8 cellular contexts compared by ENCODE assay signal in the genomic region with DNA sequence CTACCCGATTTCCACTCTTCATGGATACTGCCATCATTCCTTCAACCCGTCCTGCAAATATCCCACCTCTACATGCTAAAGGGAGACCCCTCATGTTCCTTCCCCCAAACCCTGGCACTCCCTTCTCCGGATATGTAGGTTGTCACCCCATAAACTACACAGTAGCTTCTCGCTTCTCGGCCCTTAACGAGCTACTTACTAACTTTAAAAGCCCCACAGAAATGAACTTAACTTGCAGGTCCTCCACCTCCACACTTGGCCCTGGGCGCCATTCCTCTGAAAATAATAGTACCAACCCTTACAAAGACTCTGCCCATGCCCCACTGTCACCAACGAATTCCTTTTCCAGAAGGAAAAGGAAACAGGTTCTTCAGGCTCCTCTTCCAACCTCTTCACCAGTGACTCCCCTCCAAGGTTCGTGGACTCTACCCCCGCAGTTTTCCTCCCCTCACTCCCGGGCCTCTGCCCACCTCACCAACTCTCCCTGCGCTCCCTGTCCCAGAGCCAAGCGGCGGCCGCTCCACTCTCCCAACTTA. TPM values are rescaled to one million over a fixed set of nuclear protein-coding genes. Genes with fewer than 3 reads are reported as not detected.
DNase-seq lines count a peak whose midpoint lies in the region; ATAC-seq lines count a peak whose summit lies in the region.

No MANE protein-coding gene starts in this region.

- H3K27ac Mint-ChIP-seq in activated T-helper 1 cell treated with anti-CD3 and anti-CD28 coated beads, Interleukin-12 subunit alpha, Interleukin-12 subunit beta, Interleukin-2, Interleukin-4 antibody, amounts not matched to agents 30 ng/mL and 10 ng/mL and 1 ng/mL, durations not matched to agents 14 hours and 24 hours and 36 hours, result peak overlapping the region; percentile 94

- H3K4me3 Mint-ChIP-seq in activated T-helper 1 cell treated with anti-CD3 and anti-CD28 coated beads, Interleukin-12 subunit alpha, Interleukin-12 subunit beta, Interleukin-2, Interleukin-4 antibody, amounts not matched to agents 30 ng/mL and 10 ng/mL and 1 ng/mL, durations not matched to agents 14 hours and 24 hours and 36 hours, result peak overlapping the region; percentile 100

- peaks cover 6% of the 10 kb centered on the region for H3K36me3 Mint-ChIP-seq in activated T-helper 1 cell treated with anti-CD3 and anti-CD28 coated beads, Interleukin-12 subunit alpha, Interleukin-12 subunit beta, Interleukin-2, Interleukin-4 antibody, amounts not matched to agents 30 ng/mL and 10 ng/mL and 1 ng/mL, durations not matched to agents 14 hours and 24 hours and 36 hours (ENCODE audit: low read depth)

- peak; percentile 31 for DNase-seq in SIG-M5 treated with dmso at 0.1 percent for 504 hours (lab: John Stamatoyannopoulos, UW; ENCODE audit: unreplicated experiment)
- DNase-seq in SIG-M5 (lab: John Stamatoyannopoulos, UW), result no peak
- DNase-seq in activated T-helper 1 cell treated with anti-CD3 and anti-CD28 coated beads, Interleukin-12 subunit alpha, Interleukin-12 subunit beta, Interleukin-2, Interleukin-4 antibody, amounts not matched to agents 30 ng/mL and 10 ng/mL and 1 ng/mL, durations not matched to agents 14 hours and 24 hours and 36 hours (ENCODE audit: low spot score), result no peak
- DNase-seq in NCI-H748 (lab: John Stamatoyannopoulos, UW; ENCODE audit: unreplicated experiment), result no peak

- peaks cover 21% of the 10 kb centered on the region for H3K4me1 Mint-ChIP-seq in activated T-helper 1 cell treated with anti-CD3 and anti-CD28 coated beads, Interleukin-12 subunit alpha, Interleukin-12 subunit beta, Interleukin-2, Interleukin-4 antibody, amounts not matched to agents 30 ng/mL and 10 ng/mL and 1 ng/mL, durations not matched to agents 14 hours and 24 hours and 36 hours (ENCODE audit: low read depth)

- H3K27ac ChIP-seq in iPS-18a (ENCODE audit: low read length) (no peak overlapping the region), stomach smooth muscle (ENCODE audit: low read length) (peak overlapping the region; percentile 64)

- H3K4me1 ChIP-seq in iPS-18a (ENCODE audit: control insufficient read depth, low read depth, low read length), result peaks cover 7% of the 10 kb centered on the region
- H3K4me1 ChIP-seq in stomach smooth muscle (ENCODE audit: control insufficient read depth, insufficient read depth, low read length), result peaks cover 20% of the 10 kb centered on the region

- H3K9me3 ChIP-seq in iPS-18a (ENCODE audit: control insufficient read depth, low read depth, low read length) (no peaks in the 10 kb centered on the region), stomach smooth muscle (ENCODE audit: control insufficient read depth in 2 of 2, low read length in 2 of 2) (no peaks in the 10 kb centered on the region)

- intact Hi-C loops in activated T-helper 1 cell treated with anti-CD3 and anti-CD28 coated beads, Interleukin-12 subunit alpha, Interleukin-12 subunit beta, Interleukin-2, Interleukin-4 antibody, amounts not matched to agents 30 ng/mL and 10 ng/mL and 1 ng/mL, durations not matched to agents 14 hours and 24 hours and 36 hours (cut with micrococcal nuclease), result loop anchor here (1.0 to 5.0 kb wide), 10 partner anchors 46 to 499 kb away; partner anchors contain the start of genes ACADS, COX6A1, POP5 and RNF34

- peak overlapping the region; percentile 63 for H3K9ac ChIP-seq in iPS-18a (ENCODE audit: low read length)
- peak overlapping the region; percentile 71 to 78 for H3K9ac ChIP-seq in stomach smooth muscle (ENCODE audit: low read length in 2 of 2)

- ATAC-seq in HG02885 (IDR thresholded peaks at IDR 0.05; ENCODE audit: poor library complexity, unreplicated experiment) (no peak), HG03025 (IDR thresholded peaks at IDR 0.05; ENCODE audit: low FRiP score, unreplicated experiment) (no peak)

- H3K27me3 Mint-ChIP-seq in activated T-helper 1 cell treated with anti-CD3 and anti-CD28 coated beads, Interleukin-12 subunit alpha, Interleukin-12 subunit beta, Interleukin-2, Interleukin-4 antibody, amounts not matched to agents 30 ng/mL and 10 ng/mL and 1 ng/mL, durations not matched to agents 14 hours and 24 hours and 36 hours (ENCODE audit: insufficient read depth), result no peaks in the 10 kb centered on the region

- no peaks in the 10 kb centered on the region for H3K36me3 ChIP-seq in iPS-18a (ENCODE audit: control insufficient read depth, low read depth, low read length)
- no peaks in the 10 kb centered on the region for H3K36me3 ChIP-seq in stomach smooth muscle (ENCODE audit: control insufficient read depth in 2 of 2, insufficient read depth in 2 of 2, low read length in 2 of 2)

- H3K9me3 Mint-ChIP-seq in activated T-helper 1 cell treated with anti-CD3 and anti-CD28 coated beads, Interleukin-12 subunit alpha, Interleukin-12 subunit beta, Interleukin-2, Interleukin-4 antibody, amounts not matched to agents 30 ng/mL and 10 ng/mL and 1 ng/mL, durations not matched to agents 14 hours and 24 hours and 36 hours, result no peaks in the 10 kb centered on the region

- H3K4me3 ChIP-seq in iPS-18a (ENCODE audit: low read length), result peak overlapping the region; percentile 74
- H3K4me3 ChIP-seq in stomach smooth muscle (ENCODE audit: low read length in 2 of 2), result peak overlapping the region; percentile 86 to 91

- H3K27me3 ChIP-seq in iPS-18a (ENCODE audit: control insufficient read depth, insufficient read depth, low read length) (no peaks in the 10 kb centered on the region), stomach smooth muscle (ENCODE audit: control insufficient read depth in 1 of 2, insufficient read depth in 2 of 2, low read length in 2 of 2) (no peaks in the 10 kb centered on the region)

RNA-seq across cellular contexts. Expression of gene SPPL3, which starts 1.2 kb away (rescaled TPM):
- total RNA-seq in activated T-helper 1 cell treated with anti-CD3 and anti-CD28 coated beads, Interleukin-12 subunit alpha, Interleukin-12 subunit beta, Interleukin-2, Interleukin-4 antibody, amounts not matched to agents 30 ng/mL and 10 ng/mL and 1 ng/mL, durations not matched to agents 14 hours and 24 hours and 36 hours, result 27.3 and 31.2 TPM in 2 replicates
